In genomic region chr2:57093020-57093419, GRCh38 we compare ENCODE assay signal across 9 cellular contexts.
"Had no signal": no experiment of that assay in that cellular context is flagged by ENCODE, and none has a peak within 500 bp of the region (broad histone marks: within the 10 kb centered on the region; RNA-seq: fewer than 3 reads in every experiment).

No MANE protein-coding gene starts in this region.

- ATAC-seq: GM23338, HCT116 had no signal

- H3K4me1 Mint-ChIP-seq: GM23338, H9 had no signal

- H2AFZ ChIP-seq: GM23248, GM23338 had no signal

- H3K4me3 ChIP-seq: GM23248, GM23338, HAP-1 had no signal

- H3K4me3 Mint-ChIP-seq: GM23338, H9, HFFc6 had no signal

- H3K36me3 ChIP-seq: HAP-1 had no signal

- H3K27ac Mint-ChIP-seq: GM23338, H9, HFFc6 had no signal

- H3K9me3 ChIP-seq: HAP-1 had no signal

- H3K4me1 ChIP-seq: HAP-1 had no signal

- DNase-seq: GM23248, GOT3, H7, H9, HCEC 1CT, HFFc6 had no signal

- H3K4me2 ChIP-seq: GM23338 had no signal

- H3K27ac ChIP-seq: GM23248 had no signal
